ENCODE assay signal across 1 cellular context in the genomic region with DNA sequence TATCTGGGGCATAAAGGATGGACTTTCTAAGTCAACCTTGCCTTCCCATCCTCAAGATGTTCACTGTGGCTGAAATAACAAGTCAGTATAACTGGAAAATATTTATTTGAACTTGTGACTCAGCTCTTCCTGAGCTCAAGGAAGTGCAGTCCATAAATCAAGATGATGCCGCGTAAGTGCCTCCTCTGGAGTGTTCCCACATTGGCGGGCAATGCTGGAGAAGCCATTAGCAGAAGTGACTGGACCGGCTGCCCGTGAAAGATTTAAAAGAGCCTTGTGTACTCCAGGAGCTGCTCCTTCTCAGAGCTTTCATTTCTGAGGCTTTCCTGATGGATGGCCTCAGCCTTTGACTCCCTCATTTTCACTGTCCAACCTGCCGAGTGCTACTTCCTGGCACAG.
TF ChIP-seq lines count a peak whose summit lies in the region.

No MANE protein-coding gene starts in this region.

TF ChIP-seq in HEK293, 187 proteins besides CTCF, POLR2A, EP300 and RAD21 (continued from another document):
- TF ChIP-seq, protein P1, sequence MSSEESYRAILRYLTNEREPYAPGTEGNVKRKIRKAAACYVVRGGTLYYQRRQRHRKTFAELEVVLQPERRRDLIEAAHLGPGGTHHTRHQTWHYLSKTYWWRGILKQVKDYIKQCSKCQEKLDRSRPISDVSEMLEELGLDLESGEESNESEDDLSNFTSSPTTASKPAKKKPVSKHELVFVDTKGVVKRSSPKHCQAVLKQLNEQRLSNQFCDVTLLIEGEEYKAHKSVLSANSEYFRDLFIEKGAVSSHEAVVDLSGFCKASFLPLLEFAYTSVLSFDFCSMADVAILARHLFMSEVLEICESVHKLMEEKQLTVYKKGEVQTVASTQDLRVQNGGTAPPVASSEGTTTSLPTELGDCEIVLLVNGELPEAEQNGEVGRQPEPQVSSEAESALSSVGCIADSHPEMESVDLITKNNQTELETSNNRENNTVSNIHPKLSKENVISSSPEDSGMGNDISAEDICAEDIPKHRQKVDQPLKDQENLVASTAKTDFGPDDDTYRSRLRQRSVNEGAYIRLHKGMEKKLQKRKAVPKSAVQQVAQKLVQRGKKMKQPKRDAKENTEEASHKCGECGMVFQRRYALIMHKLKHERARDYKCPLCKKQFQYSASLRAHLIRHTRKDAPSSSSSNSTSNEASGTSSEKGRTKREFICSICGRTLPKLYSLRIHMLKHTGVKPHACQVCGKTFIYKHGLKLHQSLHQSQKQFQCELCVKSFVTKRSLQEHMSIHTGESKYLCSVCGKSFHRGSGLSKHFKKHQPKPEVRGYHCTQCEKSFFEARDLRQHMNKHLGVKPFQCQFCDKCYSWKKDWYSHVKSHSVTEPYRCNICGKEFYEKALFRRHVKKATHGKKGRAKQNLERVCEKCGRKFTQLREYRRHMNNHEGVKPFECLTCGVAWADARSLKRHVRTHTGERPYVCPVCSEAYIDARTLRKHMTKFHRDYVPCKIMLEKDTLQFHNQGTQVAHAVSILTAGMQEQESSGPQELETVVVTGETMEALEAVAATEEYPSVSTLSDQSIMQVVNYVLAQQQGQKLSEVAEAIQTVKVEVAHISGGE (tag by site-specific recombination; conservative IDR thresholded peaks at IDR 0.05; ENCODE audit: low read depth): no peak
- TF ChIP-seq, protein P2, sequence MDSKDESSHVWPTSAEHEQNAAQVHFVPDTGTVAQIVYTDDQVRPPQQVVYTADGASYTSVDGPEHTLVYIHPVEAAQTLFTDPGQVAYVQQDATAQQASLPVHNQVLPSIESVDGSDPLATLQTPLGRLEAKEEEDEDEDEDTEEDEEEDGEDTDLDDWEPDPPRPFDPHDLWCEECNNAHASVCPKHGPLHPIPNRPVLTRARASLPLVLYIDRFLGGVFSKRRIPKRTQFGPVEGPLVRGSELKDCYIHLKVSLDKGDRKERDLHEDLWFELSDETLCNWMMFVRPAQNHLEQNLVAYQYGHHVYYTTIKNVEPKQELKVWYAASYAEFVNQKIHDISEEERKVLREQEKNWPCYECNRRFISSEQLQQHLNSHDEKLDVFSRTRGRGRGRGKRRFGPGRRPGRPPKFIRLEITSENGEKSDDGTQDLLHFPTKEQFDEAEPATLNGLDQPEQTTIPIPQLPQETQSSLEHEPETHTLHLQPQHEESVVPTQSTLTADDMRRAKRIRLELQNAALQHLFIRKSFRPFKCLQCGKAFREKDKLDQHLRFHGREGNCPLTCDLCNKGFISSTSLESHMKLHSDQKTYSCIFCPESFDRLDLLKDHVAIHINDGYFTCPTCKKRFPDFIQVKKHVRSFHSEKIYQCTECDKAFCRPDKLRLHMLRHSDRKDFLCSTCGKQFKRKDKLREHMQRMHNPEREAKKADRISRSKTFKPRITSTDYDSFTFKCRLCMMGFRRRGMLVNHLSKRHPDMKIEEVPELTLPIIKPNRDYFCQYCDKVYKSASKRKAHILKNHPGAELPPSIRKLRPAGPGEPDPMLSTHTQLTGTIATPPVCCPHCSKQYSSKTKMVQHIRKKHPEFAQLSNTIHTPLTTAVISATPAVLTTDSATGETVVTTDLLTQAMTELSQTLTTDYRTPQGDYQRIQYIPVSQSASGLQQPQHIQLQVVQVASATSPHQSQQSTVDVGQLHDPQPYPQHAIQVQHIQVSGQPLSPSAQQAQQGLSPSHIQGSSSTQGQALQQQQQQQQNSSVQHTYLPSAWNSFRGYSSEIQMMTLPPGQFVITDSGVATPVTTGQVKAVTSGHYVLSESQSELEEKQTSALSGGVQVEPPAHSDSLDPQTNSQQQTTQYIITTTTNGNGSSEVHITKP (tag by site-specific recombination; IDR thresholded peaks at IDR 0.05): 0 out of 2 replicates have a peak, but pooled peaks have one; percentile 13
- TF ChIP-seq IKZF3 (tag by site-specific recombination; IDR thresholded peaks at IDR 0.05) (no peak), ZNF266 (tag by site-specific recombination; IDR thresholded peaks at IDR 0.05; ENCODE audit: low read depth) (no peak), ZNF433 (tag by site-specific recombination; IDR thresholded peaks at IDR 0.05; ENCODE audit: low read depth) (no peak), KLF7 (tag by site-specific recombination; IDR thresholded peaks at IDR 0.05; ENCODE audit: borderline replicate concordance) (no peak), ZNF132 (tag by site-specific recombination; IDR thresholded peaks at IDR 0.05; ENCODE audit: borderline replicate concordance) (no peak), ZBTB21 (tag by site-specific recombination; IDR thresholded peaks at IDR 0.05) (no peak), ZNF155 (tag by site-specific recombination; IDR thresholded peaks at IDR 0.05) (no peak), ZNF610 (tag by site-specific recombination; IDR thresholded peaks at IDR 0.05; ENCODE audit: borderline replicate concordance) (no peak), MYNN (tag by site-specific recombination; IDR thresholded peaks at IDR 0.05; ENCODE audit: borderline replicate concordance) (no peak), ZNF202 (tag by site-specific recombination; IDR thresholded peaks at IDR 0.05; ENCODE audit: borderline replicate concordance) (no peak), TCF7L2 (IDR thresholded peaks at IDR 0.05; ENCODE audit: borderline replicate concordance, low read depth, low read length) (no peak), ZNF184 (tag by site-specific recombination; IDR thresholded peaks at IDR 0.05) (no peak), ZBTB17 (tag by site-specific recombination; IDR thresholded peaks at IDR 0.05) (peak; percentile 32; the same call in 1 of the 2 replicates), ZNF530 (tag by site-specific recombination; IDR thresholded peaks at IDR 0.05; ENCODE audit: low read depth) (no peak), PRDM1 (tag by site-specific recombination; IDR thresholded peaks at IDR 0.05) (no peak), ZNF623 (tag by site-specific recombination; IDR thresholded peaks at IDR 0.05) (no peak), ZNF10 (tag by site-specific recombination; IDR thresholded peaks at IDR 0.05) (no peak), GLIS2 (tag by site-specific recombination; IDR thresholded peaks at IDR 0.05) (no peak), ZNF473 (tag by site-specific recombination; IDR thresholded peaks at IDR 0.05) (no peak), ZNF837 (tag by site-specific recombination; IDR thresholded peaks at IDR 0.05) (no peak), SALL2 (tag by site-specific recombination; IDR thresholded peaks at IDR 0.05; ENCODE audit: borderline replicate concordance) (no peak), ZNF248 (tag by site-specific recombination; IDR thresholded peaks at IDR 0.05) (no peak), BCL11B (tag by site-specific recombination; IDR thresholded peaks at IDR 0.05; ENCODE audit: low read depth) (no peak), ZNF48 (tag by site-specific recombination; IDR thresholded peaks at IDR 0.05) (no peak), SP2 (tag by site-specific recombination; IDR thresholded peaks at IDR 0.05) (peak; percentile 30; the same call in 1 of the 2 replicates), ZNF121 (tag by site-specific recombination; IDR thresholded peaks at IDR 0.05) (no peak), ZNF274 (IDR thresholded peaks at IDR 0.05; ENCODE audit: low read length) (no peak), ZNF274 (tag by site-specific recombination; IDR thresholded peaks at IDR 0.05; ENCODE audit: borderline replicate concordance) (no peak)
- TF ChIP-seq, protein P3, sequence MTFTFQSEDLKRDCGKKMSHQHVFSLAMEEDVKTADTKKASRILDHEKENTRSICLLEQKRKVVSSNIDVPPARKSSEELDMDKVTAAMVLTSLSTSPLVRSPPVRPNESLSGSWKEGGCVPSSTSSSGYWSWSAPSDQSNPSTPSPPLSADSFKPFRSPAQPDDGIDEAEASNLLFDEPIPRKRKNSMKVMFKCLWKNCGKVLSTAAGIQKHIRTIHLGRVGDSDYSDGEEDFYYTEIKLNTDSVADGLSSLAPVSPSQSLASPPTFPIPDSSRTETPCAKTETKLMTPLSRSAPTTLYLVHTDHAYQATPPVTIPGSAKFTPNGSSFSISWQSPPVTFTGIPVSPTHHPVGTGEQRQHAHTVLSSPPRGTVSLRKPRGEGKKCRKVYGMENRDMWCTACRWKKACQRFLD (tag by site-specific recombination; IDR thresholded peaks at IDR 0.05): no peak
- TF ChIP-seq, protein P4, sequence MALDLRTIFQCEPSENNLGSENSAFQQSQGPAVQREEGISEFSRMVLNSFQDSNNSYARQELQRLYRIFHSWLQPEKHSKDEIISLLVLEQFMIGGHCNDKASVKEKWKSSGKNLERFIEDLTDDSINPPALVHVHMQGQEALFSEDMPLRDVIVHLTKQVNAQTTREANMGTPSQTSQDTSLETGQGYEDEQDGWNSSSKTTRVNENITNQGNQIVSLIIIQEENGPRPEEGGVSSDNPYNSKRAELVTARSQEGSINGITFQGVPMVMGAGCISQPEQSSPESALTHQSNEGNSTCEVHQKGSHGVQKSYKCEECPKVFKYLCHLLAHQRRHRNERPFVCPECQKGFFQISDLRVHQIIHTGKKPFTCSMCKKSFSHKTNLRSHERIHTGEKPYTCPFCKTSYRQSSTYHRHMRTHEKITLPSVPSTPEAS (tag by site-specific recombination; IDR thresholded peaks at IDR 0.05): no peak
- TF ChIP-seq, protein P5, sequence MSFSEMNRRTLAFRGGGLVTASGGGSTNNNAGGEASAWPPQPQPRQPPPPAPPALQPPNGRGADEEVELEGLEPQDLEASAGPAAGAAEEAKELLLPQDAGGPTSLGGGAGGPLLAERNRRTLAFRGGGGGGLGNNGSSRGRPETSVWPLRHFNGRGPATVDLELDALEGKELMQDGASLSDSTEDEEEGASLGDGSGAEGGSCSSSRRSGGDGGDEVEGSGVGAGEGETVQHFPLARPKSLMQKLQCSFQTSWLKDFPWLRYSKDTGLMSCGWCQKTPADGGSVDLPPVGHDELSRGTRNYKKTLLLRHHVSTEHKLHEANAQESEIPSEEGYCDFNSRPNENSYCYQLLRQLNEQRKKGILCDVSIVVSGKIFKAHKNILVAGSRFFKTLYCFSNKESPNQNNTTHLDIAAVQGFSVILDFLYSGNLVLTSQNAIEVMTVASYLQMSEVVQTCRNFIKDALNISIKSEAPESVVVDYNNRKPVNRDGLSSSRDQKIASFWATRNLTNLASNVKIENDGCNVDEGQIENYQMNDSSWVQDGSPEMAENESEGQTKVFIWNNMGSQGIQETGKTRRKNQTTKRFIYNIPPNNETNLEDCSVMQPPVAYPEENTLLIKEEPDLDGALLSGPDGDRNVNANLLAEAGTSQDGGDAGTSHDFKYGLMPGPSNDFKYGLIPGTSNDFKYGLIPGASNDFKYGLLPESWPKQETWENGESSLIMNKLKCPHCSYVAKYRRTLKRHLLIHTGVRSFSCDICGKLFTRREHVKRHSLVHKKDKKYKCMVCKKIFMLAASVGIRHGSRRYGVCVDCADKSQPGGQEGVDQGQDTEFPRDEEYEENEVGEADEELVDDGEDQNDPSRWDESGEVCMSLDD (tag by site-specific recombination; IDR thresholded peaks at IDR 0.05): no peak
- TF ChIP-seq, protein P6, sequence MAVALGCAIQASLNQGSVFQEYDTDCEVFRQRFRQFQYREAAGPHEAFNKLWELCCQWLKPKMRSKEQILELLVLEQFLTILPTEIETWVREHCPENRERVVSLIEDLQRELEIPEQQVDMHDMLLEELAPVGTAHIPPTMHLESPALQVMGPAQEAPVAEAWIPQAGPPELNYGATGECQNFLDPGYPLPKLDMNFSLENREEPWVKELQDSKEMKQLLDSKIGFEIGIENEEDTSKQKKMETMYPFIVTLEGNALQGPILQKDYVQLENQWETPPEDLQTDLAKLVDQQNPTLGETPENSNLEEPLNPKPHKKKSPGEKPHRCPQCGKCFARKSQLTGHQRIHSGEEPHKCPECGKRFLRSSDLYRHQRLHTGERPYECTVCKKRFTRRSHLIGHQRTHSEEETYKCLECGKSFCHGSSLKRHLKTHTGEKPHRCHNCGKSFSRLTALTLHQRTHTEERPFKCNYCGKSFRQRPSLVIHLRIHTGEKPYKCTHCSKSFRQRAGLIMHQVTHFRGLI (tag by site-specific recombination; IDR thresholded peaks at IDR 0.05): no peak
TF ChIP-seq in HEK293: peak in this region for 12.
